19 cellular contexts compared by ENCODE assay signal in genomic region chr20:24968278-24968677, GRCh38. TPM values are rescaled to one million over a fixed set of nuclear protein-coding genes. Genes with fewer than 3 reads are reported as not detected.
DNase-seq lines count a peak whose midpoint lies in the region; ATAC-seq and FAIRE-seq lines count a peak whose summit lies in the region.
"Had no signal": no experiment of that assay in that cellular context is flagged by ENCODE, and none has a peak within 500 bp of the region (broad histone marks: within the 10 kb centered on the region; RNA-seq: fewer than 3 reads in every experiment).

No MANE protein-coding gene starts in this region.

- peaks cover 25% of the 10 kb centered on the region for H3K36me3 Mint-ChIP-seq in activated naive CD8-positive, alpha-beta T cell treated with anti-CD3 and anti-CD28 coated beads, Interleukin-2, amount 10 ng/mL, durations not matched to agents 7 days and 5 days
- peaks cover 38% of the 10 kb centered on the region for H3K36me3 Mint-ChIP-seq in activated naive CD8-positive, alpha-beta T cell treated with anti-CD3 and anti-CD28 coated beads for 36 hours

- POLR2A ChIA-PET in activated naive CD8-positive, alpha-beta T cell treated with anti-CD3 and anti-CD28 coated beads, Interleukin-2, amount 10 ng/mL, durations not matched to agents 7 days and 5 days (lab: Charles Lee): no interaction called here

- no peaks in the 10 kb centered on the region for H3K9me3 Mint-ChIP-seq in activated naive CD8-positive, alpha-beta T cell treated with anti-CD3 and anti-CD28 coated beads, Interleukin-2, amount 10 ng/mL, durations not matched to agents 7 days and 5 days
- no peaks in the 10 kb centered on the region for H3K9me3 Mint-ChIP-seq in activated naive CD8-positive, alpha-beta T cell treated with anti-CD3 and anti-CD28 coated beads for 36 hours
- H3K9me3 Mint-ChIP-seq: T-helper 1 cell treated with Interleukin-12 subunit alpha and Interleukin-12 subunit beta and Interleukin-4 antibody, amounts not matched to agents 30 μg/mL and 1 μg/mL, for 36 hours had no signal

- ATAC-seq in activated naive CD8-positive, alpha-beta T cell treated with anti-CD3 and anti-CD28 coated beads, Interleukin-2, amount 10 ng/mL, durations not matched to agents 7 days and 5 days (ENCODE audit: low read depth): no peak
- no peak for ATAC-seq in HG02981 (IDR thresholded peaks at IDR 0.05; ENCODE audit: unreplicated experiment)
- ATAC-seq: activated CD4-positive, CD25-positive, alpha-beta regulatory T cell treated with anti-CD3 and anti-CD28 coated beads, Interleukin-2, amount 50 U/mL, for 24 hours; Right ventricle myocardium inferior had no signal

- H3K27ac Mint-ChIP-seq in activated naive CD8-positive, alpha-beta T cell treated with anti-CD3 and anti-CD28 coated beads, Interleukin-2, amount 10 ng/mL, durations not matched to agents 7 days and 5 days: peak overlapping the region; percentile 66
- H3K27ac Mint-ChIP-seq in activated naive CD8-positive, alpha-beta T cell treated with anti-CD3 and anti-CD28 coated beads for 36 hours: no peak overlapping the region
- H3K27ac Mint-ChIP-seq: T-helper 1 cell treated with Interleukin-12 subunit alpha and Interleukin-12 subunit beta and Interleukin-4 antibody, amounts not matched to agents 30 μg/mL and 1 μg/mL, for 36 hours had no signal

- H3K4me1 ChIP-seq in small intestine (ENCODE audit: control insufficient read depth in 2 of 2, insufficient read depth in 1 of 2, low read depth in 1 of 2, low read length in 1 of 2): no peaks in the 10 kb centered on the region
- H3K4me1 ChIP-seq: Caco-2, tibial artery had no signal

- H3K27me3 Mint-ChIP-seq in activated naive CD8-positive, alpha-beta T cell treated with anti-CD3 and anti-CD28 coated beads, Interleukin-2, amount 10 ng/mL, durations not matched to agents 7 days and 5 days: no peaks in the 10 kb centered on the region
- H3K27me3 Mint-ChIP-seq in activated naive CD8-positive, alpha-beta T cell treated with anti-CD3 and anti-CD28 coated beads for 36 hours: no peaks in the 10 kb centered on the region

- WGBS in small intestine, 3 donors: 22 to 75% (median 41%) methylated on average over 5 of the region's 5 CpGs

- H3K4me3 Mint-ChIP-seq in activated naive CD8-positive, alpha-beta T cell treated with anti-CD3 and anti-CD28 coated beads, Interleukin-2, amount 10 ng/mL, durations not matched to agents 7 days and 5 days: no peak overlapping the region
- H3K4me3 Mint-ChIP-seq in activated naive CD8-positive, alpha-beta T cell treated with anti-CD3 and anti-CD28 coated beads for 36 hours: no peak overlapping the region
- H3K4me3 Mint-ChIP-seq: T-helper 1 cell treated with Interleukin-12 subunit alpha and Interleukin-12 subunit beta and Interleukin-4 antibody, amounts not matched to agents 30 μg/mL and 1 μg/mL, for 36 hours had no signal

- no peak for FAIRE-seq in small intestine (lab: Jason Lieb, UNC)
- FAIRE-seq: endothelial cell of umbilical vein had no signal

- no peaks in the 10 kb centered on the region for H3K27me3 ChIP-seq in small intestine (ENCODE audit: control insufficient read depth in 2 of 2, insufficient read depth in 2 of 2, low read length in 2 of 2)
- H3K27me3 ChIP-seq: ovary, tibial artery had no signal

- H3K27ac ChIP-seq in small intestine (ENCODE audit: low read depth in 1 of 2, low read length in 1 of 2): peak overlapping the region in 1 of 2 donors; percentile 16
- H3K27ac ChIP-seq: ovary, tibial artery had no signal

- no peaks in the 10 kb centered on the region for H3K4me1 Mint-ChIP-seq in activated naive CD8-positive, alpha-beta T cell treated with anti-CD3 and anti-CD28 coated beads, Interleukin-2, amount 10 ng/mL, durations not matched to agents 7 days and 5 days
- H3K4me1 Mint-ChIP-seq in activated naive CD8-positive, alpha-beta T cell treated with anti-CD3 and anti-CD28 coated beads for 36 hours: peaks cover 16% of the 10 kb centered on the region

- DNase-seq in activated naive CD8-positive, alpha-beta T cell treated with anti-CD3 and anti-CD28 coated beads, Interleukin-2, amount 10 ng/mL, durations not matched to agents 7 days and 5 days: no peak
- no peak for DNase-seq in activated naive CD8-positive, alpha-beta T cell treated with anti-CD3 and anti-CD28 coated beads for 36 hours
- peak; percentile 42 for DNase-seq in NCI-H345 treated with DMSO at 0.1 percent for 48 hours (lab: John Stamatoyannopoulos, UW; ENCODE audit: unreplicated experiment)
- DNase-seq in cerebellum (ENCODE audit: low spot score): peak; percentile 49
- peak; percentile 38 for DNase-seq in small intestine
- no peak for DNase-seq in HPDE6-E6E7 (ENCODE audit: extremely low spot score)
- DNase-seq in NCI-H2107 treated with DMSO at 0.1 percent for 48 hours (lab: John Stamatoyannopoulos, UW; ENCODE audit: unreplicated experiment): no peak
- DNase-seq: anterior cingulate cortex, Caco-2, foreskin fibroblast, GF-D8, NCI-H2081 treated with DMSO at 0.1 percent for 48 hours had no signal

- H3K9me3 ChIP-seq in small intestine (ENCODE audit: control insufficient read depth, low read depth): no peaks in the 10 kb centered on the region
- H3K9me3 ChIP-seq: Caco-2, ovary, tibial artery had no signal

- H3K4me3 ChIP-seq in small intestine (ENCODE audit: low read depth in 1 of 2, low read length in 2 of 2): no peak overlapping the region
- H3K4me3 ChIP-seq: ovary, tibial artery had no signal

- H3K36me3 ChIP-seq in small intestine (ENCODE audit: control insufficient read depth in 2 of 2, insufficient read depth in 2 of 2, low read length in 2 of 2): peaks cover 12 to 28% of the 10 kb centered on the region in 2 donors
- H3K36me3 ChIP-seq: ovary had no signal

RNA-seq across cellular contexts. Expression of gene CST7, which starts 19.2 kb away (rescaled TPM):
- total RNA-seq in activated naive CD8-positive, alpha-beta T cell treated with anti-CD3 and anti-CD28 coated beads, Interleukin-2, amount 10 ng/mL, durations not matched to agents 7 days and 5 days: 10 to 100 TPM; 92.0 to 92.4 TPM
- 10 to 100 TPM; 41.5 to 44.7 TPM for total RNA-seq in activated naive CD8-positive, alpha-beta T cell treated with anti-CD3 and anti-CD28 coated beads for 36 hours
- not detected for total RNA-seq in cerebellum
- polyA plus RNA-seq in small intestine: 1 to 10 TPM; 2.5 to 4.9 (median 3.1) TPM
- total RNA-seq: Caco-2, endothelial cell of umbilical vein had no signal
- polyA plus RNA-seq: endothelial cell of umbilical vein had no signal

RNA-seq across cellular contexts. Expression of gene APMAP, which starts 24.3 kb away (rescaled TPM):
- 10 to 100 TPM; 60.7 to 64.6 TPM for total RNA-seq in activated naive CD8-positive, alpha-beta T cell treated with anti-CD3 and anti-CD28 coated beads, Interleukin-2, amount 10 ng/mL, durations not matched to agents 7 days and 5 days
- 10 to 100 TPM; 47.9 to 48.8 TPM for total RNA-seq in activated naive CD8-positive, alpha-beta T cell treated with anti-CD3 and anti-CD28 coated beads for 36 hours
- 49.2 TPM for total RNA-seq in cerebellum
- polyA plus RNA-seq in small intestine: 10 to 100 TPM; 12.3 to 50.9 (median 18.6) TPM

Comparison
In these comparisons a context has a peak if more than half of its experiments do, and no peak if none do; other contexts are left out.
1. DNase-seq: peak in NCI-H345 treated with DMSO at 0.1 percent for 48 hours (single experiment), cerebellum (single experiment) and small intestine (single experiment); none in activated naive CD8-positive, alpha-beta T cell treated with anti-CD3 and anti-CD28 coated beads, Interleukin-2, amount 10 ng/mL, durations not matched to agents 7 days and 5 days (single experiment), activated naive CD8-positive, alpha-beta T cell treated with anti-CD3 and anti-CD28 coated beads for 36 hours (single experiment), HPDE6-E6E7 (single experiment) and NCI-H2107 treated with DMSO at 0.1 percent for 48 hours (single experiment).
2. RNA of gene CST7, which starts 19.2 kb away (total RNA-seq): 92.0 to 92.4 TPM in activated naive CD8-positive, alpha-beta T cell treated with anti-CD3 and anti-CD28 coated beads, Interleukin-2, amount 10 ng/mL, durations not matched to agents 7 days and 5 days and 41.5 to 44.7 TPM in activated naive CD8-positive, alpha-beta T cell treated with anti-CD3 and anti-CD28 coated beads for 36 hours; not detected in cerebellum (single experiment); every median in the first group is over 10 times any median in the second.